In the genomic region with DNA sequence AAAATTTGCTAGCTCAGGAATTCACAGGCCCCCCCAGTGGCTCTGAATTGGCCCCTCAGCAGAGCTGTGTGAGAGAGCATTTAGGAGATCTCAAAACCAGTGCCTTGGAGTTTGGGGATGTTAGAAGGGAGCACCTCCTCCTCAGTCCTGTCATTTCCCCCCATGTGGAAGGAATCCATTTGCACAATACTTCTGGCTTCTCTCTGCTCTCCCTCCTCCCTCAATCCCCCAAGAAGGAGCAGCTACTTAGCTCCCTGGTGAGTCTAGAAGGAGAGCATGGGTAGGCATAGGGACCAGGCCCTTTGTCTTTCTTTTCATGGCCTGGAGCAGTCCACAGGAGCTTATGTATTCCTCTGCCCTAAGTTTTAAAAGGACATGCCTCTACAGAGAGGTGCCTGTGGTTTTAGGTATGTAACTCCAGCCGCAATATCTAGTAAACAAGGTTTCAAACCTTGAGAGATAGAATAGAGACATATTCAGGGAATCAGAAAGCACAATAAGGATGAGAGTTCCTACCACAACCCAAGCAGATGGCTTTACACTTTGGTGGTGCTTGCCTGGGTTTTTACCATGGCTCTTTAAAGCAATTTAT, we compare ENCODE assay signal across 26 cellular contexts.
"Had no signal": no experiment of that assay in that cellular context is flagged by ENCODE, and none has a peak within 500 bp of the region (broad histone marks: within the 10 kb centered on the region; RNA-seq: fewer than 3 reads in every experiment).

No MANE protein-coding gene starts in this region.

- H3K27ac ChIP-seq: left ventricle myocardium inferior, ovary, right atrium auricular region, right lobe of liver, stomach, testis, thyroid gland, transverse colon, upper lobe of left lung, vagina had no signal

- ATAC-seq: natural killer cell; right lobe of liver; stimulated activated naive B cell treated with anti-CD40 and anti-IgM and Interleukin-4, amounts not matched to agents 10 μg/mL and 1 μg/mL and 100 μg/mL, for 72 hours; stimulated activated naive CD8-positive, alpha-beta T cell treated with anti-CD3 and anti-CD28 coated beads, Interleukin-15, Interleukin-2, amounts not matched to agents 100 U/mL and 50 U/mL, for 24 hours had no signal

- H3K4me3 ChIP-seq: left ventricle myocardium inferior, lung, ovary, right atrium auricular region, right lobe of liver, smooth muscle cell, stomach, testis, thyroid gland, transverse colon, upper lobe of left lung, vagina had no signal

- H3K36me3 ChIP-seq: left ventricle myocardium inferior, ovary, right atrium auricular region, right lobe of liver, stomach, thyroid gland, transverse colon, upper lobe of left lung, vagina had no signal

- H3K27ac Mint-ChIP-seq: immature natural killer cell; mesothelial cell of epicardium; naive B cell; natural killer cell; nephron progenitor cell; progenitor cell of endocrine pancreas; stimulated activated naive B cell treated with anti-CD40 and anti-IgM and Interleukin-4, amounts not matched to agents 10 μg/mL and 1 μg/mL and 100 μg/mL, for 72 hours had no signal

- H3K4me1 Mint-ChIP-seq: naive B cell; nephron progenitor cell; stimulated activated naive B cell treated with anti-CD40 and anti-IgM and Interleukin-4, amounts not matched to agents 10 μg/mL and 1 μg/mL and 100 μg/mL, for 72 hours had no signal

- DNase-seq: hypothalamus; immature natural killer cell; kidney; left ventricle myocardium inferior; mesendoderm; naive B cell; natural killer cell; nephron progenitor cell; ovary; right lobe of liver; stimulated activated CD4-positive, alpha-beta T cell treated with anti-CD3 and anti-CD28 coated beads, Interleukin-2, amount 100 ng/mL, for 24 hours; stimulated activated CD4-positive, alpha-beta T cell treated with anti-CD3 and anti-CD28 coated beads, Interleukin-4, amount 100 ng/mL, for 1 hour; stimulated activated naive B cell treated with anti-CD40 and anti-IgM and Interleukin-4, amounts not matched to agents 10 μg/mL and 1 μg/mL and 100 μg/mL, for 72 hours; stimulated activated naive CD8-positive, alpha-beta T cell treated with anti-CD3 and anti-CD28 coated beads, Interleukin-15, Interleukin-2, amounts not matched to agents 100 U/mL and 50 U/mL, for 24 hours; stomach; testis; thyroid gland; transverse colon; upper lobe of left lung had no signal

- H3K9me3 ChIP-seq: left ventricle myocardium inferior, ovary, right atrium auricular region, right lobe of liver, stomach, testis, thyroid gland, transverse colon, upper lobe of left lung, vagina had no signal

- H3K9me3 Mint-ChIP-seq: immature natural killer cell, natural killer cell had no signal

- H3K4me1 ChIP-seq: right atrium auricular region, right lobe of liver, stomach, testis, thyroid gland, upper lobe of left lung, vagina had no signal

- H3K4me2 ChIP-seq: smooth muscle cell had no signal

- H3K4me3 Mint-ChIP-seq: immature natural killer cell; mesothelial cell of epicardium; naive B cell; natural killer cell; nephron progenitor cell; stimulated activated naive B cell treated with anti-CD40 and anti-IgM and Interleukin-4, amounts not matched to agents 10 μg/mL and 1 μg/mL and 100 μg/mL, for 72 hours had no signal

- H3K27me3 ChIP-seq: ovary, right atrium auricular region, right lobe of liver, testis, thyroid gland, transverse colon, upper lobe of left lung, vagina had no signal

- FAIRE-seq: islet of Langerhans, kidney had no signal

- H3K36me3 Mint-ChIP-seq: mesothelial cell of epicardium; natural killer cell; stimulated activated naive B cell treated with anti-CD40 and anti-IgM and Interleukin-4, amounts not matched to agents 10 μg/mL and 1 μg/mL and 100 μg/mL, for 72 hours had no signal
